Comparison of ENCODE assay signal across 22 cellular contexts in genomic region chr7:25842201-25842726, GRCh38.
DNase-seq lines count a peak whose midpoint lies in the region; ATAC-seq, FAIRE-seq and TF ChIP-seq lines count a peak whose summit lies in the region.
"Had no signal": no experiment of that assay in that cellular context is flagged by ENCODE, and none has a peak within 500 bp of the region (broad histone marks: within the 10 kb centered on the region; RNA-seq: fewer than 3 reads in every experiment).

No MANE protein-coding gene starts in this region.

- no peaks in the 10 kb centered on the region for H3K9me3 ChIP-seq in heart left ventricle
- no peaks in the 10 kb centered on the region for H3K9me3 ChIP-seq in gastroesophageal sphincter
- no peaks in the 10 kb centered on the region for H3K9me3 ChIP-seq in parathyroid adenoma (ENCODE audit: control insufficient read depth, low read length)
- H3K9me3 ChIP-seq: A549, Caco-2 had no signal

- no peak for DNase-seq in heart left ventricle
- DNase-seq in Right ventricle myocardium superior: no peak
- no peak for DNase-seq in urothelium cell line (ENCODE audit: low spot score)
- no peak for DNase-seq in activated naive CD4-positive, alpha-beta T cell treated with Interleukin-2 at 50 U/mL for 16 hours
- DNase-seq in activated CD4-positive, alpha-beta T cell treated with anti-CD3 and anti-CD28 coated beads, Interleukin-2, amount 50 U/mL, for 48 hours: no peak
- no peak for DNase-seq in GM19239 (ENCODE audit: insufficient read length, low spot score)
- DNase-seq: activated CD4-positive, alpha-beta T cell treated with anti-CD3 and anti-CD28 coated beads for 48 hours; activated effector memory CD4-positive, alpha-beta T cell treated with Interleukin-2 at 50 U/mL for 16 hours; brain microvascular endothelial cell; Caco-2; cortex of kidney; DND-41; NCI-H2081; NCI-H446 treated with DMSO at 0.1 percent for 48 hours; stimulated activated CD4-positive, alpha-beta T cell treated with anti-CD3 and anti-CD28 coated beads, Interleukin-2, amount 100 ng/mL, for 48 hours; stimulated activated naive B cell treated with anti-CD40 and anti-IgM and Interleukin-4, amounts not matched to agents 10 μg/mL and 1 μg/mL and 100 μg/mL, for 72 hours had no signal

- no peak for TF ChIP-seq CTCF in heart left ventricle (IDR thresholded peaks at IDR 0.05)
- no peak for TF ChIP-seq CTCF in gastroesophageal sphincter (IDR thresholded peaks at IDR 0.05)
- TF ChIP-seq CTCF in parathyroid adenoma (IDR thresholded peaks at IDR 0.05): no peak

- ATAC-seq in heart left ventricle (peak in 2 of 4 donors; percentile 3 to 43), Right ventricle myocardium superior (ENCODE audit: poor library complexity) (no peak), gastroesophageal sphincter (no peak)
- ATAC-seq: A549; natural killer cell treated with Interleukin-12 subunit alpha and Interleukin-12 subunit beta and Interleukin-15 and Interleukin-18, amount 100 ng/mL, for 72 hours; stimulated activated naive B cell treated with anti-CD40 and anti-IgM and Interleukin-4, amounts not matched to agents 10 μg/mL and 1 μg/mL and 100 μg/mL, for 72 hours had no signal

- H3K4me1 ChIP-seq in heart left ventricle (peaks cover 5 to 71% (median 27%) of the 10 kb centered on the region in 12 donors), gastroesophageal sphincter (peaks cover 5 to 64% (median 13%) of the 10 kb centered on the region in 3 donors), parathyroid adenoma (peaks cover 26% of the 10 kb centered on the region)

- no peak for TF ChIP-seq EP300 in gastroesophageal sphincter (IDR thresholded peaks at IDR 0.05)

- H3K9ac ChIP-seq in parathyroid adenoma: no peak overlapping the region

- no peak overlapping the region for H3K4me2 ChIP-seq in parathyroid adenoma (ENCODE audit: low read length)
- H3K4me2 ChIP-seq: A549 had no signal

- no peak overlapping the region for H3K4me3 ChIP-seq in heart left ventricle
- no peak overlapping the region for H3K4me3 ChIP-seq in gastroesophageal sphincter
- H3K4me3 ChIP-seq in parathyroid adenoma (ENCODE audit: low read depth, low read length): no peak overlapping the region
- H3K4me3 ChIP-seq: A549 had no signal

- TF ChIP-seq POLR2A in heart left ventricle (IDR thresholded peaks at IDR 0.05) (no peak), gastroesophageal sphincter (IDR thresholded peaks at IDR 0.05) (no peak)

- H3K36me3 ChIP-seq in heart left ventricle (no peaks in the 10 kb centered on the region), gastroesophageal sphincter (no peaks in the 10 kb centered on the region), parathyroid adenoma (ENCODE audit: control insufficient read depth, insufficient read depth, low read length) (no peaks in the 10 kb centered on the region)
- H3K36me3 ChIP-seq: brain microvascular endothelial cell had no signal

- H3K79me2 ChIP-seq in parathyroid adenoma: no peaks in the 10 kb centered on the region

- FAIRE-seq in urothelium cell line (lab: Jason Lieb, UNC) (peak; percentile 81), GM19239 (lab: Jason Lieb, UNC) (no peak)
- FAIRE-seq: A549, endometrium, RCC 7860 had no signal

- intact Hi-C loops in heart left ventricle (cut with DNase I) (loop anchor here in 5 of 10 donors (10.0 kb wide), 4 partner anchors 57 to 217 kb away; no protein-coding TSS in a partner anchor), Right ventricle myocardium superior (cut with DNase I) (no loop called here)

- 29 to 39% (median 35%) methylated on average over 5 of the region's 5 CpGs for WGBS in heart left ventricle, 4 donors
- 12 to 45% methylated on average over 4 to 5 of the region's 5 CpGs for WGBS in gastroesophageal sphincter (ENCODE audit: low coverage in 1 of 2), 2 donors

- H3K27ac ChIP-seq in heart left ventricle (peak overlapping the region in 10 of 12 donors; percentile 9 to 82 (median 68)), gastroesophageal sphincter (peak overlapping the region; percentile 62 to 94 (median 66)), parathyroid adenoma (peak overlapping the region; percentile 81)
- H3K27ac ChIP-seq: A549, brain microvascular endothelial cell had no signal

- H2AFZ ChIP-seq in parathyroid adenoma: no peak overlapping the region

- H3K27me3 ChIP-seq in heart left ventricle: no peaks in the 10 kb centered on the region
- no peaks in the 10 kb centered on the region for H3K27me3 ChIP-seq in gastroesophageal sphincter
- no peaks in the 10 kb centered on the region for H3K27me3 ChIP-seq in parathyroid adenoma (ENCODE audit: control insufficient read depth, insufficient read depth, low read length)
- H3K27me3 ChIP-seq: brain microvascular endothelial cell had no signal
